Comparison of ENCODE assay signal across 8 cellular contexts in genomic region chr22:28791841-28792490, GRCh38. TPM values are rescaled to one million over a fixed set of nuclear protein-coding genes. Genes with fewer than 3 reads are reported as not detected.
DNase-seq lines count a peak whose midpoint lies in the region; ATAC-seq and TF ChIP-seq lines count a peak whose summit lies in the region.

No MANE protein-coding gene starts in this region.

- no peaks in the 10 kb centered on the region for H3K27me3 ChIP-seq in stomach

- intact Hi-C loops in stomach (cut with DNase I; ENCODE audit: low total_unique reads): no loop called here

- no peak for TF ChIP-seq CTCF in stomach (IDR thresholded peaks at IDR 0.05)

- peak overlapping the region; percentile 85 for H3K27ac Mint-ChIP-seq in activated T-cell treated with anti-CD3 and anti-CD28 coated beads, Interleukin-2, amount 50 U/mL, for 24 hours
- peak overlapping the region; percentile 81 for H3K27ac Mint-ChIP-seq in T-helper 17 cell

- 40 to 61% (median 47%) methylated on average over 3 of the region's 3 CpGs for WGBS in stomach, 5 donors

- H3K4me1 Mint-ChIP-seq in activated T-cell treated with anti-CD3 and anti-CD28 coated beads, Interleukin-2, amount 50 U/mL, for 24 hours (ENCODE audit: low read depth): peaks cover 64% of the 10 kb centered on the region
- H3K4me1 Mint-ChIP-seq in activated T-cell treated with anti-CD3 and anti-CD28 coated beads, Interleukin-2, amount 50 U/mL, for 4 hours (ENCODE audit: low read depth): peaks cover 57% of the 10 kb centered on the region
- peaks cover 43% of the 10 kb centered on the region for H3K4me1 Mint-ChIP-seq in T-helper 17 cell

- no peaks in the 10 kb centered on the region for H3K9me3 Mint-ChIP-seq in activated T-cell treated with anti-CD3 and anti-CD28 coated beads, Interleukin-2, amount 50 U/mL, for 24 hours
- no peaks in the 10 kb centered on the region for H3K9me3 Mint-ChIP-seq in activated T-cell treated with anti-CD3 and anti-CD28 coated beads, Interleukin-2, amount 50 U/mL, for 4 hours

- H3K27me3 Mint-ChIP-seq in activated T-cell treated with anti-CD3 and anti-CD28 coated beads, Interleukin-2, amount 50 U/mL, for 24 hours: no peaks in the 10 kb centered on the region
- no peaks in the 10 kb centered on the region for H3K27me3 Mint-ChIP-seq in activated T-cell treated with anti-CD3 and anti-CD28 coated beads, Interleukin-2, amount 50 U/mL, for 4 hours (ENCODE audit: low read depth)
- H3K27me3 Mint-ChIP-seq in T-helper 17 cell: no peaks in the 10 kb centered on the region

- no peak overlapping the region for H3K4me3 Mint-ChIP-seq in activated T-cell treated with anti-CD3 and anti-CD28 coated beads, Interleukin-2, amount 50 U/mL, for 24 hours
- no peak overlapping the region for H3K4me3 Mint-ChIP-seq in activated T-cell treated with anti-CD3 and anti-CD28 coated beads, Interleukin-2, amount 50 U/mL, for 4 hours
- H3K4me3 Mint-ChIP-seq in T-helper 17 cell: peak overlapping the region; percentile 39

- no peak for TF ChIP-seq POLR2A in stomach (IDR thresholded peaks at IDR 0.05)

- TF ChIP-seq EP300 in stomach (IDR thresholded peaks at IDR 0.05): no peak

- peak overlapping the region; percentile 18 to 100 (median 32) for H3K27ac ChIP-seq in stomach

- DNase-seq in activated T-cell treated with anti-CD3 and anti-CD28 coated beads, Interleukin-2, amount 50 U/mL, for 24 hours: no peak
- DNase-seq in activated T-cell treated with anti-CD3 and anti-CD28 coated beads, Interleukin-2, amount 50 U/mL, for 4 hours: no peak
- DNase-seq in T-helper 17 cell (no peak), stomach (no peak), kidney glomerular epithelial cell (lab: John Stamatoyannopoulos, UW) (no peak), retina (no peak)

- H3K36me3 Mint-ChIP-seq in activated T-cell treated with anti-CD3 and anti-CD28 coated beads, Interleukin-2, amount 50 U/mL, for 24 hours (ENCODE audit: low read depth): peaks cover 77% of the 10 kb centered on the region
- peaks cover 43% of the 10 kb centered on the region for H3K36me3 Mint-ChIP-seq in activated T-cell treated with anti-CD3 and anti-CD28 coated beads, Interleukin-2, amount 50 U/mL, for 4 hours (ENCODE audit: insufficient read depth)
- H3K36me3 Mint-ChIP-seq in T-helper 17 cell (ENCODE audit: low read depth): peaks cover 3% of the 10 kb centered on the region

- H3K4me1 ChIP-seq in stomach: peaks cover 23 to 74% (median 56%) of the 10 kb centered on the region in 4 donors

- H3K36me3 ChIP-seq in stomach: peaks cover 40 to 75% (median 70%) of the 10 kb centered on the region in 4 donors

- no peak for ATAC-seq in activated T-cell treated with anti-CD3 and anti-CD28 coated beads, Interleukin-2, amount 50 U/mL, for 4 hours
- ATAC-seq in HG03060 (IDR thresholded peaks at IDR 0.05; ENCODE audit: low read depth, unreplicated experiment) (peak; percentile 40), T-helper 17 cell (peak; percentile 49), HG03442 (IDR thresholded peaks at IDR 0.05; ENCODE audit: unreplicated experiment) (no peak)

- no peak overlapping the region for H3K4me3 ChIP-seq in stomach

- H3K9me3 ChIP-seq in T-helper 17 cell (ENCODE audit: control insufficient read depth, low read length, poor library complexity, severe bottlenecking) (no peaks in the 10 kb centered on the region), stomach (no peaks in the 10 kb centered on the region)

RNA-seq across cellular contexts. Expression of gene XBP1, which starts 8.4 kb away (rescaled TPM):
- 100 to 1,000 TPM in 2 of 3 donors, 10 to 100 TPM in 1; 79.7 to 118 (median 105) TPM for total RNA-seq in activated T-cell treated with anti-CD3 and anti-CD28 coated beads, Interleukin-2, amount 50 U/mL, for 4 hours
- total RNA-seq in T-helper 17 cell (100 to 1,000 TPM; 146 to 156 TPM), stomach (100 to 1,000 TPM; 134 to 612 (median 387) TPM)
- polyA plus RNA-seq in stomach: 100 to 1,000 TPM; 193 to 230 (median 214) TPM

RNA-seq across cellular contexts. Expression of gene CCDC117, which starts 19.5 kb away (rescaled TPM):
- total RNA-seq in activated T-cell treated with anti-CD3 and anti-CD28 coated beads, Interleukin-2, amount 50 U/mL, for 4 hours: 10 to 100 TPM; 27.2 to 31.2 (median 28.5) TPM
- 10 to 100 TPM; 13.9 to 24.5 TPM for total RNA-seq in T-helper 17 cell
- 10 to 100 TPM; 11.7 to 28.6 (median 16.2) TPM for total RNA-seq in stomach
- 10 to 100 TPM in 2 of 3 donors, 1 to 10 TPM in 1; 7.1 to 15.1 (median 10.1) TPM for polyA plus RNA-seq in stomach

RNA-seq across cellular contexts. Expression of gene HSCB, which starts 50.1 kb away (rescaled TPM):
- 10 to 100 TPM; 15.0 to 17.2 (median 15.0) TPM for total RNA-seq in activated T-cell treated with anti-CD3 and anti-CD28 coated beads, Interleukin-2, amount 50 U/mL, for 4 hours
- total RNA-seq in T-helper 17 cell (1 to 10 TPM; 5.6 to 7.2 TPM), stomach (10 to 100 TPM in 2 of 5 donors, 1 to 10 TPM in 2, not detected in 1; 4.0 to 30.1 (median 10.2) TPM)
- 10 to 100 TPM; 26.0 to 39.7 (median 31.4) TPM for polyA plus RNA-seq in stomach

RNA-seq across cellular contexts. Expression of gene CHEK2, which starts 50.3 kb away (rescaled TPM):
- 1 to 10 TPM; 6.0 to 9.1 (median 6.5) TPM for total RNA-seq in activated T-cell treated with anti-CD3 and anti-CD28 coated beads, Interleukin-2, amount 50 U/mL, for 4 hours
- total RNA-seq in T-helper 17 cell (1 to 10 TPM; 7.5 to 8.3 TPM), stomach (10 to 100 TPM in 1 of 5 donors, 1 to 10 TPM in 3, not detected in 1; 1.0 to 21.5 (median 4.9) TPM)
- 10 to 100 TPM in 2 of 3 donors, 1 to 10 TPM in 1; 8.5 to 16.9 (median 11.3) TPM for polyA plus RNA-seq in stomach

Comparison
In these comparisons a context has a peak if more than half of its experiments do, and no peak if none do; other contexts are left out.
1. ATAC-seq: peak in HG03060 (single experiment) and T-helper 17 cell (single experiment); none in activated T-cell treated with anti-CD3 and anti-CD28 coated beads, Interleukin-2, amount 50 U/mL, for 4 hours (0 of 2) and HG03442 (single experiment).